In the genomic region with DNA sequence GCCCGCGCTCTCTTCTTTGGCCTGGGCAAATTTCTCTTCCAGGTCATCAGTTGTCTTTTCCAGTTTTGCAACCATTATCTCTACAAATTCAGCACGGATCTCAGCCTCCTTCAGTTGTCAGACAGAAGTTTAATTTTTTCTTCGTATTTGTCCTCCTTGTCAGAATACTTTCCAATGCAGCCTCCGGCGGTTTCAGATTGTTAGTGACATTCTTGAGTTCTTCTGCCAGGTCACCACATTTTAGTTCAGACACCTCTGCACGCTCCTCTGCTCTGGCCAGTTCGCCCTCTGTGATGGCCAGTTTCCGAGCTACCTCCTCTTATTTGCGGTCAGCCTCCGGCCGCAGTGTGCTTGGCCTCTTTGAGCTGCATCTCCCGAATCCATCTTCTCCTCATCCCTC, we compare ENCODE assay signal across 2 cellular contexts.
TF ChIP-seq lines count a peak whose summit lies in the region.

No MANE protein-coding gene starts in this region.

TF ChIP-seq in GM23338, 12 proteins besides CTCF, POLR2A, EP300 and RAD21:
- TF ChIP-seq EZH2phosphoT487 (IDR thresholded peaks at IDR 0.05; ENCODE audit: unreplicated experiment) (no peak), EZH2 (IDR thresholded peaks at IDR 0.05; ENCODE audit: low read depth, unreplicated experiment) (no peak), ZNF331 (CRISPR knock-in tag; IDR thresholded peaks at IDR 0.05; ENCODE audit: low read depth) (no peak)
- TF ChIP-seq, protein P1, sequence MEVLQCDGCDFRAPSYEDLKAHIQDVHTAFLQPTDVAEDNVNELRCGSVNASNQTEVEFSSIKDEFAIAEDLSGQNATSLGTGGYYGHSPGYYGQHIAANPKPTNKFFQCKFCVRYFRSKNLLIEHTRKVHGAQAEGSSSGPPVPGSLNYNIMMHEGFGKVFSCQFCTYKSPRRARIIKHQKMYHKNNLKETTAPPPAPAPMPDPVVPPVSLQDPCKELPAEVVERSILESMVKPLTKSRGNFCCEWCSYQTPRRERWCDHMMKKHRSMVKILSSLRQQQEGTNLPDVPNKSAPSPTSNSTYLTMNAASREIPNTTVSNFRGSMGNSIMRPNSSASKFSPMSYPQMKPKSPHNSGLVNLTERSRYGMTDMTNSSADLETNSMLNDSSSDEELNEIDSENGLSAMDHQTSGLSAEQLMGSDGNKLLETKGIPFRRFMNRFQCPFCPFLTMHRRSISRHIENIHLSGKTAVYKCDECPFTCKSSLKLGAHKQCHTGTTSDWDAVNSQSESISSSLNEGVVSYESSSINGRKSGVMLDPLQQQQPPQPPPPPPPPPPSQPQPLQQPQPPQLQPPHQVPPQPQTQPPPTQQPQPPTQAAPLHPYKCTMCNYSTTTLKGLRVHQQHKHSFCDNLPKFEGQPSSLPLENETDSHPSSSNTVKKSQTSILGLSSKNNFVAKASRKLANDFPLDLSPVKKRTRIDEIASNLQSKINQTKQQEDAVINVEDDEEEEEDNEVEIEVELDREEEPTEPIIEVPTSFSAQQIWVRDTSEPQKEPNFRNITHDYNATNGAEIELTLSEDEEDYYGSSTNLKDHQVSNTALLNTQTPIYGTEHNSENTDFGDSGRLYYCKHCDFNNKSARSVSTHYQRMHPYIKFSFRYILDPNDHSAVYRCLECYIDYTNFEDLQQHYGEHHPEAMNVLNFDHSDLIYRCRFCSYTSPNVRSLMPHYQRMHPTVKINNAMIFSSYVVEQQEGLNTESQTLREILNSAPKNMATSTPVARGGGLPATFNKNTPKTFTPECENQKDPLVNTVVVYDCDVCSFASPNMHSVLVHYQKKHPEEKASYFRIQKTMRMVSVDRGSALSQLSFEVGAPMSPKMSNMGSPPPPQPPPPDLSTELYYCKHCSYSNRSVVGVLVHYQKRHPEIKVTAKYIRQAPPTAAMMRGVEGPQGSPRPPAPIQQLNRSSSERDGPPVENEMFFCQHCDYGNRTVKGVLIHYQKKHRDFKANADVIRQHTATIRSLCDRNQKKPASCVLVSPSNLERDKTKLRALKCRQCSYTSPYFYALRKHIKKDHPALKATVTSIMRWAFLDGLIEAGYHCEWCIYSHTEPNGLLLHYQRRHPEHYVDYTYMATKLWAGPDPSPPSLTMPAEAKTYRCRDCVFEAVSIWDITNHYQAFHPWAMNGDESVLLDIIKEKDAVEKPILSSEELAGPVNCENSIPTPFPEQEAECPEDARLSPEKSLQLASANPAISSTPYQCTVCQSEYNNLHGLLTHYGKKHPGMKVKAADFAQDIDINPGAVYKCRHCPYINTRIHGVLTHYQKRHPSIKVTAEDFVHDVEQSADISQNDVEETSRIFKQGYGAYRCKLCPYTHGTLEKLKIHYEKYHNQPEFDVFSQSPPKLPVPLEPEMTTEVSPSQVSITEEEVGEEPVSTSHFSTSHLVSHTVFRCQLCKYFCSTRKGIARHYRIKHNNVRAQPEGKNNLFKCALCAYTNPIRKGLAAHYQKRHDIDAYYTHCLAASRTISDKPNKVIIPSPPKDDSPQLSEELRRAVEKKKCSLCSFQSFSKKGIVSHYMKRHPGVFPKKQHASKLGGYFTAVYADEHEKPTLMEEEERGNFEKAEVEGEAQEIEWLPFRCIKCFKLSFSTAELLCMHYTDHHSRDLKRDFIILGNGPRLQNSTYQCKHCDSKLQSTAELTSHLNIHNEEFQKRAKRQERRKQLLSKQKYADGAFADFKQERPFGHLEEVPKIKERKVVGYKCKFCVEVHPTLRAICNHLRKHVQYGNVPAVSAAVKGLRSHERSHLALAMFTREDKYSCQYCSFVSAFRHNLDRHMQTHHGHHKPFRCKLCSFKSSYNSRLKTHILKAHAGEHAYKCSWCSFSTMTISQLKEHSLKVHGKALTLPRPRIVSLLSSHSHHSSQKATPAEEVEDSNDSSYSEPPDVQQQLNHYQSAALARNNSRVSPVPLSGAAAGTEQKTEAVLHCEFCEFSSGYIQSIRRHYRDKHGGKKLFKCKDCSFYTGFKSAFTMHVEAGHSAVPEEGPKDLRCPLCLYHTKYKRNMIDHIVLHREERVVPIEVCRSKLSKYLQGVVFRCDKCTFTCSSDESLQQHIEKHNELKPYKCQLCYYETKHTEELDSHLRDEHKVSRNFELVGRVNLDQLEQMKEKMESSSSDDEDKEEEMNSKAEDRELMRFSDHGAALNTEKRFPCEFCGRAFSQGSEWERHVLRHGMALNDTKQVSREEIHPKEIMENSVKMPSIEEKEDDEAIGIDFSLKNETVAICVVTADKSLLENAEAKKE (CRISPR knock-in tag; IDR thresholded peaks at IDR 0.05) = no peak

TF ChIP-seq in K562, 482 proteins besides CTCF, POLR2A, EP300 and RAD21:
- TF ChIP-seq RBM25 (IDR thresholded peaks at IDR 0.05; ENCODE audit: low read depth, low read length, severe bottlenecking) (no peak), PML (IDR thresholded peaks at IDR 0.05; ENCODE audit: low read length) (no peak), HCFC1 (IDR thresholded peaks at IDR 0.05; ENCODE audit: low read depth, low read length) (no peak), MBD2 (IDR thresholded peaks at IDR 0.05; ENCODE audit: borderline replicate concordance, low read depth) (no peak), PHTF2 (CRISPR knock-in tag; IDR thresholded peaks at IDR 0.05) (no peak), TSC22D4 (tag; IDR thresholded peaks at IDR 0.05) (no peak), ZNF232 (CRISPR knock-in tag; IDR thresholded peaks at IDR 0.05) (no peak), ESRRA (IDR thresholded peaks at IDR 0.05; ENCODE audit: borderline replicate concordance, low read depth) (no peak), ZNF668 (CRISPR knock-in tag; IDR thresholded peaks at IDR 0.05) (no peak), ATF7 (IDR thresholded peaks at IDR 0.05) (no peak)
- TF ChIP-seq, protein P2, sequence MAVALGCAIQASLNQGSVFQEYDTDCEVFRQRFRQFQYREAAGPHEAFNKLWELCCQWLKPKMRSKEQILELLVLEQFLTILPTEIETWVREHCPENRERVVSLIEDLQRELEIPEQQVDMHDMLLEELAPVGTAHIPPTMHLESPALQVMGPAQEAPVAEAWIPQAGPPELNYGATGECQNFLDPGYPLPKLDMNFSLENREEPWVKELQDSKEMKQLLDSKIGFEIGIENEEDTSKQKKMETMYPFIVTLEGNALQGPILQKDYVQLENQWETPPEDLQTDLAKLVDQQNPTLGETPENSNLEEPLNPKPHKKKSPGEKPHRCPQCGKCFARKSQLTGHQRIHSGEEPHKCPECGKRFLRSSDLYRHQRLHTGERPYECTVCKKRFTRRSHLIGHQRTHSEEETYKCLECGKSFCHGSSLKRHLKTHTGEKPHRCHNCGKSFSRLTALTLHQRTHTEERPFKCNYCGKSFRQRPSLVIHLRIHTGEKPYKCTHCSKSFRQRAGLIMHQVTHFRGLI (CRISPR knock-in tag; IDR thresholded peaks at IDR 0.05) = no peak
- TF ChIP-seq, protein P3, sequence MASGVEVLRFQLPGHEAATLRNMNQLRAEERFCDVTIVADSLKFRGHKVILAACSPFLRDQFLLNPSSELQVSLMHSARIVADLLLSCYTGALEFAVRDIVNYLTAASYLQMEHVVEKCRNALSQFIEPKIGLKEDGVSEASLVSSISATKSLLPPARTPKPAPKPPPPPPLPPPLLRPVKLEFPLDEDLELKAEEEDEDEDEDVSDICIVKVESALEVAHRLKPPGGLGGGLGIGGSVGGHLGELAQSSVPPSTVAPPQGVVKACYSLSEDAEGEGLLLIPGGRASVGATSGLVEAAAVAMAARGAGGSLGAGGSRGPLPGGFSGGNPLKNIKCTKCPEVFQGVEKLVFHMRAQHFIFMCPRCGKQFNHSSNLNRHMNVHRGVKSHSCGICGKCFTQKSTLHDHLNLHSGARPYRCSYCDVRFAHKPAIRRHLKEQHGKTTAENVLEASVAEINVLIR (CRISPR knock-in tag; IDR thresholded peaks at IDR 0.05) = no peak
- TF ChIP-seq, protein P4, sequence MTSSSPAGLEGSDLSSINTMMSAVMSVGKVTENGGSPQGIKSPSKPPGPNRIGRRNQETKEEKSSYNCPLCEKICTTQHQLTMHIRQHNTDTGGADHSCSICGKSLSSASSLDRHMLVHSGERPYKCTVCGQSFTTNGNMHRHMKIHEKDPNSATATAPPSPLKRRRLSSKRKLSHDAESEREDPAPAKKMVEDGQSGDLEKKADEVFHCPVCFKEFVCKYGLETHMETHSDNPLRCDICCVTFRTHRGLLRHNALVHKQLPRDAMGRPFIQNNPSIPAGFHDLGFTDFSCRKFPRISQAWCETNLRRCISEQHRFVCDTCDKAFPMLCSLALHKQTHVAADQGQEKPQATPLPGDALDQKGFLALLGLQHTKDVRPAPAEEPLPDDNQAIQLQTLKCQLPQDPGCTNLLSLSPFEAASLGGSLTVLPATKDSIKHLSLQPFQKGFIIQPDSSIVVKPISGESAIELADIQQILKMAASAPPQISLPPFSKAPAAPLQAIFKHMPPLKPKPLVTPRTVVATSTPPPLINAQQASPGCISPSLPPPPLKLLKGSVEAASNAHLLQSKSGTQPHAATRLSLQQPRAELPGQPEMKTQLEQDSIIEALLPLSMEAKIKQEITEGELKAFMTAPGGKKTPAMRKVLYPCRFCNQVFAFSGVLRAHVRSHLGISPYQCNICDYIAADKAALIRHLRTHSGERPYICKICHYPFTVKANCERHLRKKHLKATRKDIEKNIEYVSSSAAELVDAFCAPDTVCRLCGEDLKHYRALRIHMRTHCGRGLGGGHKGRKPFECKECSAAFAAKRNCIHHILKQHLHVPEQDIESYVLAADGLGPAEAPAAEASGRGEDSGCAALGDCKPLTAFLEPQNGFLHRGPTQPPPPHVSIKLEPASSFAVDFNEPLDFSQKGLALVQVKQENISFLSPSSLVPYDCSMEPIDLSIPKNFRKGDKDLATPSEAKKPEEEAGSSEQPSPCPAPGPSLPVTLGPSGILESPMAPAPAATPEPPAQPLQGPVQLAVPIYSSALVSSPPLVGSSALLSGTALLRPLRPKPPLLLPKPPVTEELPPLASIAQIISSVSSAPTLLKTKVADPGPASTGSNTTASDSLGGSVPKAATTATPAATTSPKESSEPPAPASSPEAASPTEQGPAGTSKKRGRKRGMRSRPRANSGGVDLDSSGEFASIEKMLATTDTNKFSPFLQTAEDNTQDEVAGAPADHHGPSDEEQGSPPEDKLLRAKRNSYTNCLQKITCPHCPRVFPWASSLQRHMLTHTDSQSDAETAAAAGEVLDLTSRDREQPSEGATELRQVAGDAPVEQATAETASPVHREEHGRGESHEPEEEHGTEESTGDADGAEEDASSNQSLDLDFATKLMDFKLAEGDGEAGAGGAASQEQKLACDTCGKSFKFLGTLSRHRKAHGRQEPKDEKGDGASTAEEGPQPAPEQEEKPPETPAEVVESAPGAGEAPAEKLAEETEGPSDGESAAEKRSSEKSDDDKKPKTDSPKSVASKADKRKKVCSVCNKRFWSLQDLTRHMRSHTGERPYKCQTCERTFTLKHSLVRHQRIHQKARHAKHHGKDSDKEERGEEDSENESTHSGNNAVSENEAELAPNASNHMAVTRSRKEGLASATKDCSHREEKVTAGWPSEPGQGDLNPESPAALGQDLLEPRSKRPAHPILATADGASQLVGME (CRISPR knock-in tag; IDR thresholded peaks at IDR 0.05) = no peak
